ENCODE assay signal across 11 cellular contexts in genomic region chr7:113404245-113404644, GRCh38.
DNase-seq lines count a peak whose midpoint lies in the region; ATAC-seq and TF ChIP-seq lines count a peak whose summit lies in the region.
"Had no signal": no experiment of that assay in that cellular context is flagged by ENCODE, and none has a peak within 500 bp of the region (broad histone marks: within the 10 kb centered on the region; RNA-seq: fewer than 3 reads in every experiment).

No MANE protein-coding gene starts in this region.

- TF ChIP-seq CTCF in DOHH2 (IDR thresholded peaks at IDR 0.05; ENCODE audit: low read depth, low read length, poor library complexity, severe bottlenecking), result peak; percentile 57
- no peak for TF ChIP-seq CTCF in HEK293 (tag by site-specific recombination; IDR thresholded peaks at IDR 0.05)
- TF ChIP-seq CTCF in PC-3 (conservative IDR thresholded peaks at IDR 0.05; ENCODE audit: low read depth, low read length), result peak; percentile 54
- TF ChIP-seq CTCF in CD8-positive, alpha-beta T cell (IDR thresholded peaks at IDR 0.05), result no peak

- no peaks in the 10 kb centered on the region for H3F3A ChIP-seq in DOHH2 (ENCODE audit: control insufficient read depth, insufficient read depth)
- no peaks in the 10 kb centered on the region for H3F3A ChIP-seq in PC-3 (ENCODE audit: low read length, unreplicated experiment)

- intact Hi-C loops in PC-3 (cut with micrococcal nuclease) (loop anchor here (1.0 kb wide), 1 partner anchor 294 kb away; no protein-coding TSS in a partner anchor), left colon (cut with DNase I, micrococcal nuclease) (no loop called here)
- intact Hi-C loops in CD8-positive, alpha-beta T cell (cut with DNase I, micrococcal nuclease), result loop anchor here in 1 of 2 experiments (10.0 kb wide), 1 partner anchor 1221 kb away; no protein-coding TSS in a partner anchor

- H4K20me1 ChIP-seq in DOHH2 (ENCODE audit: control insufficient read depth, insufficient read depth, low read depth, low read length) (no peaks in the 10 kb centered on the region), PC-3 (ENCODE audit: low read length) (no peaks in the 10 kb centered on the region)

- no peaks in the 10 kb centered on the region for H3K4me1 ChIP-seq in DOHH2 (ENCODE audit: control insufficient read depth, low read length)
- no peaks in the 10 kb centered on the region for H3K4me1 ChIP-seq in HEK293 (ENCODE audit: control insufficient read depth, insufficient read depth, low read length)
- H3K4me1 ChIP-seq in PC-3 (ENCODE audit: insufficient read depth, low read length), result no peaks in the 10 kb centered on the region
- H3K4me1 ChIP-seq in CD8-positive, alpha-beta T cell (ENCODE audit: insufficient read depth, low read length), result no peaks in the 10 kb centered on the region

- H3K4me3 Mint-ChIP-seq in CD8-positive, alpha-beta T cell, result no peak overlapping the region
- H3K4me3 Mint-ChIP-seq: activated T-helper 17 cell treated with anti-CD3 and anti-CD28 coated beads, Interleukin-2, amount 50 U/mL, for 72 hours; stimulated activated naive B cell treated with anti-CD40 and anti-IgM and Interleukin-4, amounts not matched to agents 10 μg/mL and 1 μg/mL and 100 μg/mL, for 72 hours had no signal

- no peak overlapping the region for H2AFZ ChIP-seq in PC-3 (ENCODE audit: low read length)

- ATAC-seq in PC-3 (peak; percentile 35; the same call in 1 of the 2 replicates), left colon (no peak)
- no peak for ATAC-seq in CD8-positive, alpha-beta T cell
- ATAC-seq: activated T-helper 17 cell treated with anti-CD3 and anti-CD28 coated beads, Interleukin-2, amount 50 U/mL, for 72 hours; Panc1; stimulated activated naive B cell treated with anti-CD40 and anti-IgM and Interleukin-4, amounts not matched to agents 10 μg/mL and 1 μg/mL and 100 μg/mL, for 72 hours had no signal

- no peak overlapping the region for H3K4me3 ChIP-seq in DOHH2 (ENCODE audit: low read length)
- H3K4me3 ChIP-seq in HEK293 (ENCODE audit: low read depth, low read length), result no peak overlapping the region
- no peak overlapping the region for H3K4me3 ChIP-seq in PC-3 (ENCODE audit: low read length)
- H3K4me3 ChIP-seq in CD8-positive, alpha-beta T cell (ENCODE audit: low read depth, low read length), result no peak overlapping the region

- POLR2A ChIA-PET in HEK293 (lab: Yijun Ruan, JAX), result no interaction called here
- POLR2A ChIA-PET in PC-3 (lab: Charles Lee; ENCODE audit: unreplicated experiment), result interaction anchor here (0.7 kb wide), 1 partner anchor 559 kb away, joined by 4 read pairs; no protein-coding TSS in a partner anchor
- POLR2A ChIA-PET in CD8-positive, alpha-beta T cell (lab: Charles Lee), result no interaction called here

- BruUV-seq in PC-3 (replicated peaks; lab: Mats Ljungman, UMichigan), result no TSS peak

- CTCF ChIA-PET in HEK293 (lab: Yijun Ruan, JAX), result interaction anchor here (0.5 to 1.7 kb wide), 11 partner anchors 11 to 769 kb away, joined by 3 to 6 read pairs (median 4); no protein-coding TSS in a partner anchor
- CTCF ChIA-PET in PC-3 (lab: Charles Lee), result interaction anchor here (0.6 kb wide), 1 partner anchor 65 kb away, joined by 3 read pairs; no protein-coding TSS in a partner anchor
- CTCF ChIA-PET in CD8-positive, alpha-beta T cell (lab: Charles Lee), result no interaction called here

- no peak overlapping the region for H3K27ac ChIP-seq in DOHH2 (ENCODE audit: low read depth, low read length)
- H3K27ac ChIP-seq in HEK293 (ENCODE audit: extremely low read depth, low read depth, low read length), result no peak overlapping the region
- no peak overlapping the region for H3K27ac ChIP-seq in PC-3 (ENCODE audit: low read length)
- no peak overlapping the region for H3K27ac ChIP-seq in CD8-positive, alpha-beta T cell (ENCODE audit: low read depth, low read length)

- no peaks in the 10 kb centered on the region for H3K36me3 Mint-ChIP-seq in CD8-positive, alpha-beta T cell
- H3K36me3 Mint-ChIP-seq: stimulated activated naive B cell treated with anti-CD40 and anti-IgM and Interleukin-4, amounts not matched to agents 10 μg/mL and 1 μg/mL and 100 μg/mL, for 72 hours had no signal

- H3K27me3 ChIP-seq in DOHH2 (ENCODE audit: control insufficient read depth, low read length) (no peaks in the 10 kb centered on the region), PC-3 (ENCODE audit: low read length) (no peaks in the 10 kb centered on the region)
- H3K27me3 ChIP-seq in CD8-positive, alpha-beta T cell (ENCODE audit: insufficient read depth, low read length), result no peaks in the 10 kb centered on the region

- H3K79me2 ChIP-seq in DOHH2 (ENCODE audit: control insufficient read depth, low read length), result no peaks in the 10 kb centered on the region
- no peaks in the 10 kb centered on the region for H3K79me2 ChIP-seq in PC-3 (ENCODE audit: low read length)

- H3K27ac Mint-ChIP-seq in CD8-positive, alpha-beta T cell, result no peak overlapping the region
- H3K27ac Mint-ChIP-seq: activated T-helper 17 cell treated with anti-CD3 and anti-CD28 coated beads, Interleukin-2, amount 50 U/mL, for 72 hours; stimulated activated naive B cell treated with anti-CD40 and anti-IgM and Interleukin-4, amounts not matched to agents 10 μg/mL and 1 μg/mL and 100 μg/mL, for 72 hours had no signal

- no peaks in the 10 kb centered on the region for H3K4me1 Mint-ChIP-seq in CD8-positive, alpha-beta T cell (ENCODE audit: low read depth)
- H3K4me1 Mint-ChIP-seq: activated T-helper 17 cell treated with anti-CD3 and anti-CD28 coated beads, Interleukin-2, amount 50 U/mL, for 72 hours; stimulated activated naive B cell treated with anti-CD40 and anti-IgM and Interleukin-4, amounts not matched to agents 10 μg/mL and 1 μg/mL and 100 μg/mL, for 72 hours had no signal

- DNase-seq in PC-3, result peak; percentile 33
- peak; percentile 8 for DNase-seq in kidney tubule cell (ENCODE audit: low spot score)
- DNase-seq in left colon, result no peak
- no peak for DNase-seq in GOT3 (lab: John Stamatoyannopoulos, UW)
- DNase-seq in activated gamma-delta T cell (lab: John Stamatoyannopoulos, UW), result no peak
- no peak for DNase-seq in CD8-positive, alpha-beta T cell
- DNase-seq: stimulated activated naive B cell treated with anti-CD40 and anti-IgM and Interleukin-4, amounts not matched to agents 10 μg/mL and 1 μg/mL and 100 μg/mL, for 72 hours had no signal

- no peak overlapping the region for H3K4me2 ChIP-seq in DOHH2 (ENCODE audit: low read length)
- H3K4me2 ChIP-seq in PC-3 (ENCODE audit: low read length), result no peak overlapping the region

- H3K9ac ChIP-seq in PC-3 (ENCODE audit: low read length), result no peak overlapping the region

- H3K36me3 ChIP-seq in DOHH2 (ENCODE audit: control insufficient read depth, low read length), result no peaks in the 10 kb centered on the region
- H3K36me3 ChIP-seq in HEK293 (ENCODE audit: control insufficient read depth in 2 of 2, insufficient read depth in 1 of 2, low read length in 2 of 2), result no peaks in the 10 kb centered on the region
- H3K36me3 ChIP-seq in PC-3 (ENCODE audit: low read depth, low read length), result no peaks in the 10 kb centered on the region
- H3K36me3 ChIP-seq in CD8-positive, alpha-beta T cell (ENCODE audit: insufficient read depth, low read length), result no peaks in the 10 kb centered on the region

- no peaks in the 10 kb centered on the region for H3K9me3 Mint-ChIP-seq in CD8-positive, alpha-beta T cell
- H3K9me3 Mint-ChIP-seq: activated T-helper 17 cell treated with anti-CD3 and anti-CD28 coated beads, Interleukin-2, amount 50 U/mL, for 72 hours; stimulated activated naive B cell treated with anti-CD40 and anti-IgM and Interleukin-4, amounts not matched to agents 10 μg/mL and 1 μg/mL and 100 μg/mL, for 72 hours had no signal

- peaks cover 11% of the 10 kb centered on the region for H3K27me3 Mint-ChIP-seq in CD8-positive, alpha-beta T cell (ENCODE audit: low read depth)

- H3K9me3 ChIP-seq in DOHH2 (ENCODE audit: control insufficient read depth, insufficient read depth, low read length), result no peaks in the 10 kb centered on the region
- H3K9me3 ChIP-seq in HEK293 (ENCODE audit: control insufficient read depth, insufficient read depth, low read depth, low read length), result no peaks in the 10 kb centered on the region
- no peaks in the 10 kb centered on the region for H3K9me3 ChIP-seq in PC-3 (ENCODE audit: low read length)
- no peaks in the 10 kb centered on the region for H3K9me3 ChIP-seq in CD8-positive, alpha-beta T cell (ENCODE audit: low read length)

- H3K9me2 ChIP-seq in DOHH2 (replicated peaks; ENCODE audit: control insufficient read depth, low read length) (no peaks in the 10 kb centered on the region), PC-3 (replicated peaks; ENCODE audit: low read length) (no peaks in the 10 kb centered on the region)

TF ChIP-seq in HEK293, 187 proteins besides CTCF, POLR2A, EP300 and RAD21:
- TF ChIP-seq ZNF654 (tag by site-specific recombination; IDR thresholded peaks at IDR 0.05; ENCODE audit: low read depth), result peak; percentile 11; the same call in 1 of the 2 replicates
- TF ChIP-seq ZBTB21 (tag by site-specific recombination; IDR thresholded peaks at IDR 0.05), result no peak
TF ChIP-seq in HEK293: peak in this region for 1.

Comparison
In these comparisons a context has a peak if more than half of its experiments do, and no peak if none do; other contexts are left out.
1. CTCF ChIP-seq: peak in DOHH2 (single experiment) and PC-3 (single experiment); none in HEK293 (single experiment) and CD8-positive, alpha-beta T cell (single experiment).
2. DNase-seq: peak in PC-3 (single experiment) and kidney tubule cell (single experiment); none in left colon (0 of 2), GOT3 (single experiment), activated gamma-delta T cell (single experiment) and CD8-positive, alpha-beta T cell (0 of 7).